ENCODE assay signal across 12 cellular contexts in genomic region chr10:122786269-122786668, GRCh38. TPM values are rescaled to one million over a fixed set of nuclear protein-coding genes. Genes with fewer than 3 reads are reported as not detected.
A peak's percentile ranks its signal among the peaks of the same experiment; 100 is the strongest.
DNase-seq lines count a peak whose midpoint lies in the region; ATAC-seq, FAIRE-seq and TF ChIP-seq lines count a peak whose summit lies in the region.
"Had no signal": no experiment of that assay in that cellular context is flagged by ENCODE, and none has a peak within 500 bp of the region (broad histone marks: within the 10 kb centered on the region; RNA-seq: fewer than 3 reads in every experiment).

No MANE protein-coding gene starts in this region.

- TF ChIP-seq POLR2A in GM12878 (IDR thresholded peaks at IDR 0.05; ENCODE audit: low read depth, low read length) (no peak), GM18505 (IDR thresholded peaks at IDR 0.05; ENCODE audit: borderline replicate concordance, extremely low read depth, insufficient read depth, insufficient read length) (no peak)

- no peak overlapping the region for H2AFZ ChIP-seq in GM12878 (ENCODE audit: control insufficient read depth, low read depth, low read length)

- no peaks in the 10 kb centered on the region for H3K9me3 ChIP-seq in GM12878 (replicated peaks; ENCODE audit: control insufficient read depth, insufficient read depth, low read length)

- RAD21 ChIA-PET in GM12878 (lab: Charles Lee; ENCODE audit: unreplicated experiment) = no interaction called here

- DNase-seq in ELR (ENCODE audit: low read depth) = peak; percentile 41
- DNase-seq in GM12878 (ENCODE audit: low read depth, low spot score) = no peak
- peak; percentile 20 to 52 for DNase-seq in lung microvascular endothelial cell (ENCODE audit: low read depth in 2 of 2)
- no peak for DNase-seq in NCI-H1930 (lab: John Stamatoyannopoulos, UW)
- no peak for DNase-seq in stimulated activated naive CD4-positive, alpha-beta T cell (lab: John Stamatoyannopoulos, UW)
- no peak for DNase-seq in activated CD4-positive, alpha-beta T cell treated with anti-CD3 and anti-CD28 coated beads for 4 hours
- DNase-seq: activated gamma-delta T cell treated with Interleukin-2 at 50 U/mL for 16 hours, GF-D8, SHP77 had no signal

- 0% methylated on average over 3 of the region's 3 CpGs for WGBS in GM12878 (ENCODE audit: insufficient coverage, insufficient replicate concordance, low lambda C conversion rate, missing lambda C conversion rate)

- H3K27me3 ChIP-seq in GM12878 (replicated peaks in 1 of 2; ENCODE audit: control insufficient read depth in 2 of 2, insufficient read depth in 2 of 2, low read length in 1 of 2) = no peaks in the 10 kb centered on the region

- POLR2A ChIA-PET in GM12878 (lab: Charles Lee) = no interaction called here

- TF ChIP-seq EP300 in Ishikawa (IDR thresholded peaks at IDR 0.05; ENCODE audit: borderline replicate concordance) (no peak), GM12878 (IDR thresholded peaks at IDR 0.05; ENCODE audit: borderline replicate concordance in 1 of 2, control insufficient read depth in 1 of 2, low read depth in 2 of 2, low read length in 2 of 2) (no peak)

- no peaks in the 10 kb centered on the region for H4K20me1 ChIP-seq in GM12878 (ENCODE audit: control insufficient read depth, insufficient read depth)

- no TSS peak for BruUV-seq in GM12878 (replicated peaks; lab: Mats Ljungman, UMichigan)

- no peaks in the 10 kb centered on the region for H3K4me1 ChIP-seq in GM12878 (ENCODE audit: control insufficient read depth, insufficient read depth, low read length)

- H3K9ac ChIP-seq in GM12878 (ENCODE audit: control insufficient read depth, insufficient read depth, low read length) = no peak overlapping the region

- in situ Hi-C loops in GM12878 (cut with MboI) = no loop called here

- CTCF ChIA-PET in GM12878 (lab: Yijun Ruan, JAX) = no interaction called here

- FAIRE-seq in GM12878 (lab: Jason Lieb, UNC) = no peak

- no peak overlapping the region for H3K4me2 ChIP-seq in GM12878 (ENCODE audit: control insufficient read depth, insufficient read depth)

- SMC1A ChIA-PET in GM12878 (lab: Charles Lee; ENCODE audit: uncharacterized antibody, unreplicated experiment) = no interaction called here

- TF ChIP-seq CTCF in GM12878 (IDR thresholded peaks at IDR 0.05 in 2 of 3, conservative IDR thresholded peaks at IDR 0.05 in 1 of 3; ENCODE audit: control insufficient read depth in 2 of 3, extremely low read depth in 1 of 3, insufficient read depth in 1 of 3, low read depth in 3 of 3, low read length in 3 of 3) = no peak

- no peaks in the 10 kb centered on the region for H3K79me2 ChIP-seq in GM12878 (ENCODE audit: control insufficient read depth, insufficient read depth, low read length)

- no peaks in the 10 kb centered on the region for H3K36me3 ChIP-seq in GM12878 (ENCODE audit: control insufficient read depth in 2 of 2, insufficient read depth in 2 of 2, low read length in 1 of 2)

- peak; percentile 30; the same call in 1 of the 3 replicates for ATAC-seq in GM12878
- no peak for ATAC-seq in GM18505 (IDR thresholded peaks at IDR 0.05; ENCODE audit: unreplicated experiment)
- ATAC-seq: natural killer cell treated with Interleukin-12 subunit alpha and Interleukin-12 subunit beta and Interleukin-15 and Interleukin-18, amount 100 ng/mL, for 72 hours had no signal

- H3K4me3 ChIP-seq in GM12878 = no peak overlapping the region

- H3K27ac ChIP-seq in GM12878 (ENCODE audit: control insufficient read depth, insufficient read depth) = no peak overlapping the region

- intact Hi-C loops in GM12878 (cut with micrococcal nuclease; ENCODE audit: unreplicated experiment) = no loop called here

- TF ChIP-seq RAD21 in Ishikawa (IDR thresholded peaks at IDR 0.05; ENCODE audit: low read depth) (peak; percentile 24; the same call in 1 of the 2 replicates), GM12878 (IDR thresholded peaks at IDR 0.05; ENCODE audit: insufficient read depth, low read depth, low read length) (no peak)

TF ChIP-seq in Ishikawa, 13 proteins besides CTCF, POLR2A, EP300 and RAD21 (continues in another document):
- TF ChIP-seq EGR1 (IDR thresholded peaks at IDR 0.05) (no peak), YY1 (IDR thresholded peaks at IDR 0.05; ENCODE audit: low read depth) (no peak), FOXM1 (IDR thresholded peaks at IDR 0.05; ENCODE audit: borderline replicate concordance, low read depth) (no peak), CEBPB (IDR thresholded peaks at IDR 0.05) (no peak), REST (IDR thresholded peaks at IDR 0.05; ENCODE audit: low read depth) (peak; percentile 96), CREB1 (IDR thresholded peaks at IDR 0.05; ENCODE audit: low read depth) (no peak)

TF ChIP-seq in GM12878, 131 proteins besides CTCF, POLR2A, EP300 and RAD21:
- TF ChIP-seq JUNB (IDR thresholded peaks at IDR 0.05) (no peak), REST (IDR thresholded peaks at IDR 0.05; ENCODE audit: low read depth, low read length) (peak; percentile 87), NRF1 (conservative IDR thresholded peaks at IDR 0.05; ENCODE audit: low read depth, low read length) (no peak)
TF ChIP-seq in GM12878: peak in this region for 1.

RNA-seq across cellular contexts. Expression of gene CUZD1, which starts 59.4 kb away (rescaled TPM):
- total RNA-seq in GM12878 (2013; cell fraction: nucleolus; rRNA removed) = 3.6 and 4.0 TPM in 2 replicates
- total RNA-seq in GM12878 (2014; rRNA removed) = 1.6 and 1.9 TPM in 2 replicates
- 1.2 and 1.4 TPM in 2 replicates for total RNA-seq in GM12878 (2014; rRNA removed; fragmentation: Illumina TruSeq; extraction: Trizol)
- total RNA-seq in GM12878 (2021) = 1.3 and 1.7 TPM in 2 replicates
- 0.34 TPM for polyA plus RNA-seq in GM12878 (2011; ENCODE audit: low read depth)
- 2.3 and 2.5 TPM in 2 replicates for polyA plus RNA-seq in GM12878 (2011; rRNA removed)
- 1.2 and 1.4 TPM in 2 replicates for polyA plus RNA-seq in GM12878 (2011; cell fraction: cytosol; rRNA removed)
- polyA plus RNA-seq in GM12878 (2011; cell fraction: nucleus; rRNA removed) = 6.2 and 6.7 TPM in 2 replicates
- 0.49 and 0.88 TPM in 2 replicates for polyA plus RNA-seq in GM12878 (2012)
- polyA plus RNA-seq in GM12878 (2014; fragmentation: Illumina TruSeq; extraction: Trizol) = 1.8 and 1.9 TPM in 2 replicates
- under 1 TPM; 0.66 to 0.68 TPM for polyA plus RNA-seq in GM12878 (2014; fragmentation: Nextera tagmentation; extraction: Ambion mirVana)
- polyA plus RNA-seq in GM12878 (2014; rRNA removed) = 1.5 TPM in 2 replicates
- under 1 TPM; 0.67 to 0.78 TPM for polyA plus RNA-seq in GM12878 (2016; fragmentation: Nextera tagmentation; extraction: Ambion mirVana)
- 1.3 and 1.8 TPM in 2 replicates for polyA minus RNA-seq in GM12878 (2011; rRNA and poly(A)+ RNA removed)
- polyA minus RNA-seq in GM12878 (2011; cell fraction: cytosol; rRNA and poly(A)+ RNA removed) = not detected in 2 replicates
- 2.4 and 2.9 TPM in 2 replicates for polyA minus RNA-seq in GM12878 (2011; cell fraction: nucleus; rRNA and poly(A)+ RNA removed)
- 0.20 and 0.44 TPM in 2 replicates for total RNA-seq in lung microvascular endothelial cell

Comparison
In these comparisons a context has a peak if more than half of its experiments do, and no peak if none do; other contexts are left out.
1. DNase-seq: peak in ELR (single experiment) and lung microvascular endothelial cell (2 of 2); none in GM12878 (single experiment), NCI-H1930 (0 of 2), stimulated activated naive CD4-positive, alpha-beta T cell (0 of 6) and activated CD4-positive, alpha-beta T cell treated with anti-CD3 and anti-CD28 coated beads for 4 hours (0 of 2).